In the genomic region with DNA sequence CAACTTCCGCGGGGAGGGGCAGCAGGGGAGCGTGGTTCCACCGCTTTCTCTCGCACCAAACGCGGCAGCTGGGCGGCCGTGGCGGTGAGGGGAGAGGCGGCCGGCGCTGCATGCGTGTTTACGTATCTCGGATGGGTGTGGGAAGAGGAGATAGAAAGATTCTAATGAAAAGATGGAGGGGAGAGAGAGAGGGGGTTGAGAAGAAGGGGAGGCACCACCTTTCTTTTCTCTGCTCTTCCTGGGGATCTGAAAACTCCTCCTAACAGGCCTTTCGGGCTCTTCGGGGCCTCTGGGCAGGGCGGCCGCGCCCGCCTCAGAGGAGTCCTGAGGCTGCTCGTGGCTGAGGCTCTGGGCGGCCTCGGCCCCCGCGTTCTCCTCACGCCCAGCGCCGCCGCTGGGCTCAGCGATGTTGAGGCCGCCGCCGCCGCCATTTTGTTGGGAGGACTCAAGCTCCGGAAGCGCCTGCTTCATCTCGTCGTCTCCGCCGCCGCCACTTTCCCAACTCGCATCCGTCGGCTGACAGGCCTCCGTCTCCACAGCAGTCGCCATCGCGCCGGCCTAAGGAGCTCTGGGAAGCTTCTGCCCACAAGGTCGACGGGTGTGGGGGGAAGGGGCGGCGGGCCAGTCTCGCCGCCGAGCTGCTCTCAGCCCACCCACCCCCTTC, we compare ENCODE assay signal across 1 cellular context.
A peak's percentile ranks its signal among the peaks of the same experiment; 100 is the strongest.
TF ChIP-seq lines count a peak whose summit lies in the region.

No MANE protein-coding gene starts in this region.

TF ChIP-seq in HepG2, 621 proteins besides CTCF, POLR2A, EP300 and RAD21 (continued from another document):
- TF ChIP-seq, protein P1, sequence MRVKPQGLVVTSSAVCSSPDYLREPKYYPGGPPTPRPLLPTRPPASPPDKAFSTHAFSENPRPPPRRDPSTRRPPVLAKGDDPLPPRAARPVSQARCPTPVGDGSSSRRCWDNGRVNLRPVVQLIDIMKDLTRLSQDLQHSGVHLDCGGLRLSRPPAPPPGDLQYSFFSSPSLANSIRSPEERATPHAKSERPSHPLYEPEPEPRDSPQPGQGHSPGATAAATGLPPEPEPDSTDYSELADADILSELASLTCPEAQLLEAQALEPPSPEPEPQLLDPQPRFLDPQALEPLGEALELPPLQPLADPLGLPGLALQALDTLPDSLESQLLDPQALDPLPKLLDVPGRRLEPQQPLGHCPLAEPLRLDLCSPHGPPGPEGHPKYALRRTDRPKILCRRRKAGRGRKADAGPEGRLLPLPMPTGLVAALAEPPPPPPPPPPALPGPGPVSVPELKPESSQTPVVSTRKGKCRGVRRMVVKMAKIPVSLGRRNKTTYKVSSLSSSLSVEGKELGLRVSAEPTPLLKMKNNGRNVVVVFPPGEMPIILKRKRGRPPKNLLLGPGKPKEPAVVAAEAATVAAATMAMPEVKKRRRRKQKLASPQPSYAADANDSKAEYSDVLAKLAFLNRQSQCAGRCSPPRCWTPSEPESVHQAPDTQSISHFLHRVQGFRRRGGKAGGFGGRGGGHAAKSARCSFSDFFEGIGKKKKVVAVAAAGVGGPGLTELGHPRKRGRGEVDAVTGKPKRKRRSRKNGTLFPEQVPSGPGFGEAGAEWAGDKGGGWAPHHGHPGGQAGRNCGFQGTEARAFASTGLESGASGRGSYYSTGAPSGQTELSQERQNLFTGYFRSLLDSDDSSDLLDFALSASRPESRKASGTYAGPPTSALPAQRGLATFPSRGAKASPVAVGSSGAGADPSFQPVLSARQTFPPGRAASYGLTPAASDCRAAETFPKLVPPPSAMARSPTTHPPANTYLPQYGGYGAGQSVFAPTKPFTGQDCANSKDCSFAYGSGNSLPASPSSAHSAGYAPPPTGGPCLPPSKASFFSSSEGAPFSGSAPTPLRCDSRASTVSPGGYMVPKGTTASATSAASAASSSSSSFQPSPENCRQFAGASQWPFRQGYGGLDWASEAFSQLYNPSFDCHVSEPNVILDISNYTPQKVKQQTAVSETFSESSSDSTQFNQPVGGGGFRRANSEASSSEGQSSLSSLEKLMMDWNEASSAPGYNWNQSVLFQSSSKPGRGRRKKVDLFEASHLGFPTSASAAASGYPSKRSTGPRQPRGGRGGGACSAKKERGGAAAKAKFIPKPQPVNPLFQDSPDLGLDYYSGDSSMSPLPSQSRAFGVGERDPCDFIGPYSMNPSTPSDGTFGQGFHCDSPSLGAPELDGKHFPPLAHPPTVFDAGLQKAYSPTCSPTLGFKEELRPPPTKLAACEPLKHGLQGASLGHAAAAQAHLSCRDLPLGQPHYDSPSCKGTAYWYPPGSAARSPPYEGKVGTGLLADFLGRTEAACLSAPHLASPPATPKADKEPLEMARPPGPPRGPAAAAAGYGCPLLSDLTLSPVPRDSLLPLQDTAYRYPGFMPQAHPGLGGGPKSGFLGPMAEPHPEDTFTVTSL (CRISPR knock-in tag; IDR thresholded peaks at IDR 0.05; ENCODE audit: borderline replicate concordance), result 0 out of 2 replicates have a peak, but pooled peaks have one; percentile 32
- TF ChIP-seq ZBTB25 (CRISPR knock-in tag; IDR thresholded peaks at IDR 0.05), result no peak; the same call in 1 of the 2 replicates
- TF ChIP-seq BATF2 (CRISPR knock-in tag; IDR thresholded peaks at IDR 0.05), result no peak
- peak; percentile 61; the same call in 1 of the 2 replicates for TF ChIP-seq ZNF446 (CRISPR knock-in tag; IDR thresholded peaks at IDR 0.05)
- no peak for TF ChIP-seq NPAS2 (CRISPR knock-in tag; IDR thresholded peaks at IDR 0.05; ENCODE audit: borderline replicate concordance)
- TF ChIP-seq FOXC1 (CRISPR knock-in tag; IDR thresholded peaks at IDR 0.05; ENCODE audit: borderline replicate concordance), result peak; percentile 44
- TF ChIP-seq ZNF614 (CRISPR knock-in tag; IDR thresholded peaks at IDR 0.05; ENCODE audit: borderline replicate concordance), result no peak
- peak; percentile 88; the same call in 1 of the 2 replicates for TF ChIP-seq ZMAT3 (CRISPR knock-in tag; conservative IDR thresholded peaks at IDR 0.05)
- TF ChIP-seq NFYC (CRISPR knock-in tag; IDR thresholded peaks at IDR 0.05), result no peak
- TF ChIP-seq ATF4 (CRISPR knock-in tag; IDR thresholded peaks at IDR 0.05), result 0 out of 4 replicates have a peak, but pooled peaks of 1 of the 2 experiments have one; percentile 34
- TF ChIP-seq GPN1 (CRISPR knock-in tag; IDR thresholded peaks at IDR 0.05; ENCODE audit: borderline replicate concordance), result no peak
- TF ChIP-seq ZNF674 (CRISPR knock-in tag; IDR thresholded peaks at IDR 0.05; ENCODE audit: low read depth), result no peak
- 0 out of 2 replicates have a peak, but pooled peaks have one; percentile 20 for TF ChIP-seq BRCA1 (CRISPR knock-in tag; IDR thresholded peaks at IDR 0.05)
- TF ChIP-seq, protein P2, sequence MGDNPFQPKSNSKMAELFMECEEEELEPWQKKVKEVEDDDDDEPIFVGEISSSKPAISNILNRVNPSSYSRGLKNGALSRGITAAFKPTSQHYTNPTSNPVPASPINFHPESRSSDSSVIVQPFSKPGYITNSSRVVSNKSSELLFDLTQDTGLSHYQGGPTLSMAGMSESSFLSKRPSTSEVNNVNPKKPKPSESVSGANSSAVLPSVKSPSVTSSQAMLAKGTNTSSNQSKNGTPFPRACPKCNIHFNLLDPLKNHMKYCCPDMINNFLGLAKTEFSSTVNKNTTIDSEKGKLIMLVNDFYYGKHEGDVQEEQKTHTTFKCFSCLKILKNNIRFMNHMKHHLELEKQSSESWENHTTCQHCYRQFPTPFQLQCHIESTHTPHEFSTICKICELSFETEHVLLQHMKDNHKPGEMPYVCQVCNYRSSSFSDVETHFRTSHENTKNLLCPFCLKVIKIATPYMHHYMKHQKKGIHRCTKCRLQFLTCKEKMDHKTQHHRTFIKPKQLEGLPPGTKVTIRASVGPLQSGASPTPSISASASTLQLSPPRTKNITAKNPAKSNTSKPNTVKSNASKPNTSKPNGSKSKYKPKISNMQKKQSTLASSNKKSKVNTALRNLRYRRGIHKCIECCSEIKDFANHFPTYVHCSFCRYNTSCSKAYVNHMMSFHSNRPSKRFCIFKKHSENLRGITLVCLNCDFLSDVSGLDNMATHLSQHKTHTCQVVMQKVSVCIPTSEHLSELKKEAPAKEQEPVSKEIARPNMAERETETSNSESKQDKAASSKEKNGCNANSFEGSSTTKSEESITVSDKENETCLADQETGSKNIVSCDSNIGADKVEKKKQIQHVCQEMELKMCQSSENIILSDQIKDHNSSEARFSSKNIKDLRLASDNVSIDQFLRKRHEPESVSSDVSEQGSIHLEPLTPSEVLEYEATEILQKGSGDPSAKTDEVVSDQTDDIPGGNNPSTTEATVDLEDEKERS (CRISPR knock-in tag; IDR thresholded peaks at IDR 0.05), result peak; percentile 64; the same call in 1 of the 2 replicates
- TF ChIP-seq ZFP1 (CRISPR knock-in tag; IDR thresholded peaks at IDR 0.05), result 0 out of 2 replicates have a peak, but pooled peaks have one; percentile 8
- TF ChIP-seq ZNF672 (CRISPR knock-in tag; IDR thresholded peaks at IDR 0.05), result no peak
- TF ChIP-seq, protein P3, sequence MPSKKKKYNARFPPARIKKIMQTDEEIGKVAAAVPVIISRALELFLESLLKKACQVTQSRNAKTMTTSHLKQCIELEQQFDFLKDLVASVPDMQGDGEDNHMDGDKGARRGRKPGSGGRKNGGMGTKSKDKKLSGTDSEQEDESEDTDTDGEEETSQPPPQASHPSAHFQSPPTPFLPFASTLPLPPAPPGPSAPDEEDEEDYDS (CRISPR knock-in tag; IDR thresholded peaks at IDR 0.05), result 0 out of 2 replicates have a peak, but pooled peaks have one; percentile 30
- TF ChIP-seq, protein P4, sequence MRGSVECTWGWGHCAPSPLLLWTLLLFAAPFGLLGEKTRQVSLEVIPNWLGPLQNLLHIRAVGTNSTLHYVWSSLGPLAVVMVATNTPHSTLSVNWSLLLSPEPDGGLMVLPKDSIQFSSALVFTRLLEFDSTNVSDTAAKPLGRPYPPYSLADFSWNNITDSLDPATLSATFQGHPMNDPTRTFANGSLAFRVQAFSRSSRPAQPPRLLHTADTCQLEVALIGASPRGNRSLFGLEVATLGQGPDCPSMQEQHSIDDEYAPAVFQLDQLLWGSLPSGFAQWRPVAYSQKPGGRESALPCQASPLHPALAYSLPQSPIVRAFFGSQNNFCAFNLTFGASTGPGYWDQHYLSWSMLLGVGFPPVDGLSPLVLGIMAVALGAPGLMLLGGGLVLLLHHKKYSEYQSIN (CRISPR knock-in tag; IDR thresholded peaks at IDR 0.05; ENCODE audit: borderline replicate concordance), result peak; percentile 65; the same call in 1 of the 2 replicates
- TF ChIP-seq ZNF75D (CRISPR knock-in tag; IDR thresholded peaks at IDR 0.05; ENCODE audit: borderline replicate concordance), result no peak
